In the genomic region with DNA sequence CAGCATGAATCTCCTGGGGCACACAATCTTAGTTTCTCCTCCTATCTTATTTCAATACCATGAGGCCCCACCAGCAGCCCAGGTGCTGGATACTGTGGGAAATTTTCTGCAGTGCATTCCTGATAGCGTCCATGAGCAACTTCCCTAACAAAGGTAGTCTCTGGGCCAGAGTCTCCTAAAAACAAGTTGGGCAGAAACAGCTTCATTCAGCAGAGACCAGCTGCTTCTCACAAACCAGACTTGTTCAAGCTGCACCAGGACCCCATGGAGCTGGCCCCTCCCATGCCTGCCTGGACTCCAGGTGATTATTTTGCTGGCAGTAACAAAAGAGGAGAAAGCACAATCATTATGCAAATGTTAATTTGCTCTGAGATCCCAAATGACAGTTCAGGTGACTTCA, we compare ENCODE assay signal across 17 cellular contexts. TPM values are rescaled to one million over a fixed set of nuclear protein-coding genes. Genes with fewer than 3 reads are reported as not detected.
"Had no signal": no experiment of that assay in that cellular context is flagged by ENCODE, and none has a peak within 500 bp of the region (broad histone marks: within the 10 kb centered on the region; RNA-seq: fewer than 3 reads in every experiment).

No MANE protein-coding gene starts in this region.

- H3K4me1 ChIP-seq: foreskin keratinocyte, left ventricle myocardium inferior, psoas muscle, right lobe of liver had no signal

- H3K27me3 ChIP-seq: cardiac muscle cell, right lobe of liver had no signal

- ATAC-seq: activated CD4-positive, alpha-beta T cell treated with anti-CD3 and anti-CD28 coated beads for 36 hours; activated CD8-positive, alpha-beta T cell treated with anti-CD3 and anti-CD28 coated beads, Interleukin-2, amount 10 ng/mL, durations not matched to agents 7 days and 5 days; activated naive CD8-positive, alpha-beta T cell treated with anti-CD3 and anti-CD28 coated beads, Interleukin-2, amount 50 U/mL, for 24 hours; psoas muscle; right lobe of liver; stimulated activated naive B cell treated with anti-CD40 and anti-IgM and Interleukin-4, amounts not matched to agents 10 μg/mL and 1 μg/mL and 100 μg/mL, for 72 hours had no signal

- H3K36me3 ChIP-seq: cardiac muscle cell, left ventricle myocardium inferior, right lobe of liver, WERI-Rb-1 had no signal

- DNase-seq: activated CD4-positive, alpha-beta T cell treated with anti-CD3 and anti-CD28 coated beads for 36 hours; activated CD8-positive, alpha-beta memory T cell treated with anti-CD3 and anti-CD28 coated beads, Interleukin-2, amount 50 U/mL, for 48 hours; activated CD8-positive, alpha-beta T cell treated with anti-CD3 and anti-CD28 coated beads, Interleukin-2, amount 10 ng/mL, durations not matched to agents 7 days and 5 days; activated naive CD4-positive, alpha-beta T cell treated with Interleukin-2 at 50 U/mL for 16 hours; activated naive CD8-positive, alpha-beta T cell treated with anti-CD3 and anti-CD28 coated beads, Interleukin-2, amount 50 U/mL, for 24 hours; foreskin keratinocyte; head of caudate nucleus; left ventricle myocardium inferior; mesenchymal stem cell; psoas muscle; right lobe of liver; stimulated activated CD4-positive, alpha-beta T cell treated with anti-CD3 and anti-CD28 coated beads, Interleukin-2, amount 100 ng/mL, for 24 hours; stimulated activated naive B cell treated with anti-CD40 and anti-IgM and Interleukin-4, amounts not matched to agents 10 μg/mL and 1 μg/mL and 100 μg/mL, for 72 hours; substantia nigra; WERI-Rb-1 had no signal

- H3K27ac ChIP-seq: cardiac muscle cell, foreskin keratinocyte, left ventricle myocardium inferior, psoas muscle, right lobe of liver, WERI-Rb-1 had no signal

- H3K9me3 ChIP-seq: left ventricle myocardium inferior, psoas muscle, right lobe of liver had no signal

- H3K4me3 ChIP-seq: cardiac muscle cell, left ventricle myocardium inferior, psoas muscle, right lobe of liver had no signal

RNA-seq across cellular contexts. Expression of a gene that starts 31.4 kb away (rescaled TPM):
- total RNA-seq: activated CD8-positive, alpha-beta T cell treated with anti-CD3 and anti-CD28 coated beads, Interleukin-2, amount 10 ng/mL, durations not matched to agents 7 days and 5 days; activated T-helper 1 cell treated with anti-CD3 and anti-CD28 coated beads, Interleukin-12 subunit alpha, Interleukin-12 subunit beta, Interleukin-2, Interleukin-4 antibody, amounts not matched to agents 30 ng/mL and 10 ng/mL and 1 ng/mL, durations not matched to agents 14 hours and 24 hours and 36 hours had no signal
